8 cellular contexts compared by ENCODE assay signal in genomic region chr19:2016041-2016807, GRCh38. TPM values are rescaled to one million over a fixed set of nuclear protein-coding genes. Genes with fewer than 3 reads are reported as not detected.
DNase-seq lines count a peak whose midpoint lies in the region; ATAC-seq and TF ChIP-seq lines count a peak whose summit lies in the region.

No MANE protein-coding gene starts in this region.

- RAD21 ChIA-PET in HCT116 (lab: Charles Lee; ENCODE audit: low non-redundant PET in 1 of 2, low total read pairs in 2 of 2, uncharacterized antibody in 2 of 2, unreplicated experiment in 2 of 2) = no interaction called here

- H3K27ac Mint-ChIP-seq in activated T-cell treated with anti-CD3 and anti-CD28 coated beads, Interleukin-2, amount 50 U/mL, for 24 hours = peak overlapping the region; percentile 63
- H3K27ac Mint-ChIP-seq in naive B cell = peak overlapping the region in 4 of 6 donors; percentile 43 to 81 (median 74)

- H3K4me1 Mint-ChIP-seq in activated T-cell treated with anti-CD3 and anti-CD28 coated beads, Interleukin-2, amount 50 U/mL, for 24 hours (ENCODE audit: low read depth) = peaks cover 18% of the 10 kb centered on the region
- H3K4me1 Mint-ChIP-seq in naive B cell = peaks cover 22 to 49% (median 48%) of the 10 kb centered on the region in 3 donors

- H3K9me3 Mint-ChIP-seq in activated T-cell treated with anti-CD3 and anti-CD28 coated beads, Interleukin-2, amount 50 U/mL, for 24 hours = no peaks in the 10 kb centered on the region
- no peaks in the 10 kb centered on the region for H3K9me3 Mint-ChIP-seq in naive B cell

- no peak for TF ChIP-seq RAD21 in HCT116 (IDR thresholded peaks at IDR 0.05; ENCODE audit: low read depth)

- H3K36me3 Mint-ChIP-seq in activated T-cell treated with anti-CD3 and anti-CD28 coated beads, Interleukin-2, amount 50 U/mL, for 24 hours (ENCODE audit: low read depth) = peaks cover 5% of the 10 kb centered on the region
- no peaks in the 10 kb centered on the region for H3K36me3 Mint-ChIP-seq in naive B cell

- CTCF ChIA-PET in HCT116 (lab: Charles Lee) = interaction anchor here (0.5 kb wide), 1 partner anchor 75 kb away, joined by 3 read pairs; no protein-coding TSS in a partner anchor

- no TSS peak for BruUV-seq in HCT116 (replicated peaks; lab: Mats Ljungman, UMichigan)

- intact Hi-C loops in HCT116 (cut with micrococcal nuclease) = loop anchor here (5.0 kb wide), 1 partner anchor 136 kb away; the partner anchor contains the start of gene AP3D1
- intact Hi-C loops in esophagus squamous epithelium (cut with DNase I) = no loop called here

- POLR2A ChIA-PET in HCT116 (lab: Charles Lee) = interaction anchor here (0.6 kb wide), 1 partner anchor 251 kb away, joined by 3 read pairs; no protein-coding TSS in a partner anchor

- ATAC-seq in HCT116 (peak; percentile 79), naive B cell (ENCODE audit: low read depth in 2 of 2) (peak; percentile 41 to 45), thoracic aorta (ENCODE audit: insufficient number of reproducible peaks, low FRiP score, low read depth) (peak; percentile 84), HG02938 (IDR thresholded peaks at IDR 0.05; ENCODE audit: unreplicated experiment) (no peak)

- H3K4me3 Mint-ChIP-seq in activated T-cell treated with anti-CD3 and anti-CD28 coated beads, Interleukin-2, amount 50 U/mL, for 24 hours = peak overlapping the region; percentile 56
- peak overlapping the region; percentile 65 to 84 (median 76) for H3K4me3 Mint-ChIP-seq in naive B cell

- H3K36me3 ChIP-seq in BLaER1 (peaks cover 18% of the 10 kb centered on the region), HCT116 (ENCODE audit: control insufficient read depth in 1 of 2, insufficient read depth in 2 of 2, low read length in 2 of 2) (no peaks in the 10 kb centered on the region), esophagus squamous epithelium (peaks cover 0 to 18% (median 0%) of the 10 kb centered on the region in 3 donors), thoracic aorta (no peaks in the 10 kb centered on the region)

- H3K4me3 ChIP-seq in BLaER1 (peak overlapping the region; percentile 64), HCT116 (replicated peaks in 1 of 2; ENCODE audit: low read depth in 1 of 2, low read length in 2 of 2) (peak overlapping the region; percentile 34 to 37; a peak in 3 of 4 replicates), esophagus squamous epithelium (peak overlapping the region; percentile 3 to 89 (median 67)), thoracic aorta (peak overlapping the region; percentile 58)

- WGBS in esophagus squamous epithelium, 2 donors = 38 to 53% methylated on average over 10 to 15 of the region's 23 CpGs

- H3K9me3 ChIP-seq in BLaER1 (peaks cover 7% of the 10 kb centered on the region), HCT116 (ENCODE audit: control insufficient read depth in 1 of 2, insufficient read depth in 1 of 2, low read depth in 1 of 2, low read length in 2 of 2) (no peaks in the 10 kb centered on the region), esophagus squamous epithelium (no peaks in the 10 kb centered on the region), thoracic aorta (no peaks in the 10 kb centered on the region)

- H3K4me1 ChIP-seq in BLaER1 (peaks cover 48% of the 10 kb centered on the region), HCT116 (ENCODE audit: control insufficient read depth in 1 of 2, insufficient read depth in 2 of 2, low read length in 2 of 2) (peaks cover 7 to 22% of the 10 kb centered on the region in 2 experiments; a peak in 3 of 4 replicates), esophagus squamous epithelium (peaks cover 17 to 48% (median 18%) of the 10 kb centered on the region in 3 donors), thoracic aorta (ENCODE audit: control insufficient read depth in 1 of 2, low read depth in 2 of 2) (peaks cover 12 to 19% of the 10 kb centered on the region in 2 donors)

- no peak for TF ChIP-seq POLR2A in HCT116 (IDR thresholded peaks at IDR 0.05; ENCODE audit: borderline replicate concordance, extremely low read depth, insufficient read depth, insufficient read length)
- no peak for TF ChIP-seq POLR2A in esophagus squamous epithelium (IDR thresholded peaks at IDR 0.05)

- no peak overlapping the region for H2AFZ ChIP-seq in HCT116 (ENCODE audit: low read depth, low read length, poor library complexity, severe bottlenecking)

- H3K27me3 ChIP-seq in BLaER1 = no peaks in the 10 kb centered on the region
- no peaks in the 10 kb centered on the region for H3K27me3 ChIP-seq in HCT116 (ENCODE audit: insufficient read depth, low read length)
- H3K27me3 ChIP-seq in esophagus squamous epithelium = no peaks in the 10 kb centered on the region
- H3K27me3 ChIP-seq in thoracic aorta (replicated peaks; ENCODE audit: insufficient read depth) = no peaks in the 10 kb centered on the region

- H3K4me2 ChIP-seq in BLaER1 (peak overlapping the region; percentile 65), HCT116 (ENCODE audit: low read length) (peak overlapping the region; percentile 55)

- DNase-seq in HCT116 (ENCODE audit: low read depth, low spot score) (peak; percentile 73), NCI-H82 (lab: John Stamatoyannopoulos, UW) (peak; percentile 78), esophagus squamous epithelium (lab: John Stamatoyannopoulos, UW) (no peak), naive B cell (no peak), thoracic aorta (ENCODE audit: low spot score) (peak; percentile 68)
- DNase-seq in activated T-cell treated with anti-CD3 and anti-CD28 coated beads, Interleukin-2, amount 50 U/mL, for 24 hours = peak; percentile 58

- H3K9ac ChIP-seq in BLaER1 (no peak overlapping the region), HCT116 (ENCODE audit: low read length) (no peak overlapping the region)

- no peak for TF ChIP-seq CTCF in HCT116 (IDR thresholded peaks at IDR 0.05 in 2 of 3, conservative IDR thresholded peaks at IDR 0.05 in 1 of 3; ENCODE audit: borderline replicate concordance in 1 of 3, insufficient read depth in 1 of 3, low read depth in 2 of 3, low read length in 2 of 3)
- no peak for TF ChIP-seq CTCF in esophagus squamous epithelium (IDR thresholded peaks at IDR 0.05)
- no peak for TF ChIP-seq CTCF in thoracic aorta (IDR thresholded peaks at IDR 0.05)

- H3K27ac ChIP-seq in BLaER1 (peak overlapping the region; percentile 59), HCT116 (ENCODE audit: low read depth, low read length) (peak overlapping the region; percentile 64), esophagus squamous epithelium (peak overlapping the region; percentile 71 to 84 (median 80)), thoracic aorta (peak overlapping the region; percentile 46 to 77)

- peaks cover 33% of the 10 kb centered on the region for H3K79me2 ChIP-seq in HCT116 (ENCODE audit: insufficient read depth, low read length)

- H4K20me1 ChIP-seq in BLaER1 (peaks cover 19% of the 10 kb centered on the region), HCT116 (ENCODE audit: insufficient read depth) (no peaks in the 10 kb centered on the region)

- no peaks in the 10 kb centered on the region for H3K27me3 Mint-ChIP-seq in activated T-cell treated with anti-CD3 and anti-CD28 coated beads, Interleukin-2, amount 50 U/mL, for 24 hours
- H3K27me3 Mint-ChIP-seq in naive B cell = no peaks in the 10 kb centered on the region

- H3K9me2 ChIP-seq in HCT116 (ENCODE audit: insufficient read depth) = no peaks in the 10 kb centered on the region

TF ChIP-seq in HCT116, 20 proteins besides CTCF, POLR2A, EP300 and RAD21 (continues in another document):
- TF ChIP-seq ZNF274 (IDR thresholded peaks at IDR 0.05; ENCODE audit: low read depth, low read length) (no peak), YY1 (IDR thresholded peaks at IDR 0.05; ENCODE audit: extremely low read depth, insufficient replicate concordance, low read depth, low read length) (no peak), SRF (IDR thresholded peaks at IDR 0.05; ENCODE audit: low read depth) (no peak), FOSL1 (IDR thresholded peaks at IDR 0.05; ENCODE audit: low read depth) (no peak), ZBTB33 (IDR thresholded peaks at IDR 0.05; ENCODE audit: extremely low read depth, insufficient replicate concordance, low read length) (no peak)

RNA-seq across cellular contexts. Expression of gene BTBD2, which starts 0.7 kb away (rescaled TPM):
- total RNA-seq in HCT116 (2021; ENCODE audit: unreplicated experiment) = 112 TPM
- polyA plus RNA-seq in HCT116 (2012) = 136 and 158 TPM in 2 replicates
- 10 to 100 TPM; 42.3 to 79.0 (median 63.8) TPM for total RNA-seq in esophagus squamous epithelium
- polyA plus RNA-seq in naive B cell (ENCODE audit: low read depth in 6 of 6) = 1 to 10 TPM; 1.7 to 9.2 (median 4.8) TPM
- 100 to 1,000 TPM in 1 of 2 donors, 10 to 100 TPM in 1; 43.2 to 107 TPM for total RNA-seq in thoracic aorta

RNA-seq across cellular contexts. Expression of gene MKNK2, which starts 34.8 kb away (rescaled TPM):
- total RNA-seq in HCT116 (2021; ENCODE audit: unreplicated experiment) (271 TPM), esophagus squamous epithelium (100 to 1,000 TPM; 147 to 300 (median 189) TPM), thoracic aorta (10 to 100 TPM; 69.7 to 96.3 TPM)
- 225 and 297 TPM in 2 replicates for polyA plus RNA-seq in HCT116 (2012)
- 100 to 1,000 TPM in 1 of 6 donors, 10 to 100 TPM in 5; 51.1 to 102 (median 57.1) TPM for polyA plus RNA-seq in naive B cell (ENCODE audit: low read depth in 6 of 6)

Comparison
In these comparisons a context has a peak if more than half of its experiments do, and no peak if none do; other contexts are left out.
1. DNase-seq: peak in HCT116 (single experiment), NCI-H82 (single experiment), activated T-cell treated with anti-CD3 and anti-CD28 coated beads, Interleukin-2, amount 50 U/mL, for 24 hours (single experiment) and thoracic aorta (single experiment); none in esophagus squamous epithelium (single experiment) and naive B cell (single experiment).
2. Peak in every context shown above with its lines, with median percentiles within 50 percentile points of each other: H3K27ac ChIP-seq and H3K4me3 ChIP-seq.